Comparison of ENCODE assay signal across 15 cellular contexts in genomic region chr4:16859031-16859430, GRCh38. TPM values are rescaled to one million over a fixed set of nuclear protein-coding genes. Genes with fewer than 3 reads are reported as not detected.
DNase-seq lines count a peak whose midpoint lies in the region; ATAC-seq and TF ChIP-seq lines count a peak whose summit lies in the region.
"Had no signal": no experiment of that assay in that cellular context is flagged by ENCODE, and none has a peak within 500 bp of the region (broad histone marks: within the 10 kb centered on the region; RNA-seq: fewer than 3 reads in every experiment).

No MANE protein-coding gene starts in this region.

- intact Hi-C loops in esophagus squamous epithelium (cut with DNase I) = no loop called here
- intact Hi-C loops in gastrocnemius medialis (cut with DNase I; ENCODE audit: low total_unique reads) = no loop called here

- H3K27me3 Mint-ChIP-seq in activated T-helper 17 cell treated with anti-CD3 and anti-CD28 coated beads, Interleukin-2, amount 50 U/mL, for 72 hours = no peaks in the 10 kb centered on the region
- H3K27me3 Mint-ChIP-seq in activated naive CD4-positive, alpha-beta T cell treated with anti-CD3 and anti-CD28 coated beads, Interleukin-2, amount 10 ng/mL, durations not matched to agents 7 days and 5 days = no peaks in the 10 kb centered on the region
- H3K27me3 Mint-ChIP-seq: B cell had no signal

- H3K4me3 Mint-ChIP-seq in activated T-helper 17 cell treated with anti-CD3 and anti-CD28 coated beads, Interleukin-2, amount 50 U/mL, for 72 hours = no peak overlapping the region
- no peak overlapping the region for H3K4me3 Mint-ChIP-seq in activated naive CD4-positive, alpha-beta T cell treated with anti-CD3 and anti-CD28 coated beads, Interleukin-2, amount 10 ng/mL, durations not matched to agents 7 days and 5 days
- H3K4me3 Mint-ChIP-seq: B cell; CD4-positive, alpha-beta T cell had no signal

- TF ChIP-seq POLR2A in esophagus squamous epithelium (IDR thresholded peaks at IDR 0.05) = no peak
- TF ChIP-seq POLR2A in gastrocnemius medialis (IDR thresholded peaks at IDR 0.05) = no peak

- H3K27me3 ChIP-seq in HUES48 (ENCODE audit: control insufficient read depth, insufficient read depth, low read length) (no peaks in the 10 kb centered on the region), esophagus squamous epithelium (no peaks in the 10 kb centered on the region), gastrocnemius medialis (no peaks in the 10 kb centered on the region)

- H3K9me3 ChIP-seq in HUES48 (ENCODE audit: control insufficient read depth, insufficient read depth, low read length) (no peaks in the 10 kb centered on the region), esophagus squamous epithelium (no peaks in the 10 kb centered on the region), gastrocnemius medialis (no peaks in the 10 kb centered on the region)

- H3K27ac Mint-ChIP-seq in activated T-helper 17 cell treated with anti-CD3 and anti-CD28 coated beads, Interleukin-2, amount 50 U/mL, for 72 hours = no peak overlapping the region
- no peak overlapping the region for H3K27ac Mint-ChIP-seq in activated naive CD4-positive, alpha-beta T cell treated with anti-CD3 and anti-CD28 coated beads, Interleukin-2, amount 10 ng/mL, durations not matched to agents 7 days and 5 days
- H3K27ac Mint-ChIP-seq: B cell; CD4-positive, alpha-beta T cell had no signal

- H3K36me3 Mint-ChIP-seq in activated T-helper 17 cell treated with anti-CD3 and anti-CD28 coated beads, Interleukin-2, amount 50 U/mL, for 72 hours (ENCODE audit: low read depth) = no peaks in the 10 kb centered on the region
- no peaks in the 10 kb centered on the region for H3K36me3 Mint-ChIP-seq in activated naive CD4-positive, alpha-beta T cell treated with anti-CD3 and anti-CD28 coated beads, Interleukin-2, amount 10 ng/mL, durations not matched to agents 7 days and 5 days

- H3K4me3 ChIP-seq in HUES48 (ENCODE audit: low read depth, low read length) (no peak overlapping the region), esophagus squamous epithelium (no peak overlapping the region), gastrocnemius medialis (no peak overlapping the region)

- ATAC-seq in gastrocnemius medialis = no peak
- no peak for ATAC-seq in activated T-helper 17 cell treated with anti-CD3 and anti-CD28 coated beads, Interleukin-2, amount 50 U/mL, for 72 hours (replicated peaks)

- no peaks in the 10 kb centered on the region for H3K4me1 Mint-ChIP-seq in activated T-helper 17 cell treated with anti-CD3 and anti-CD28 coated beads, Interleukin-2, amount 50 U/mL, for 72 hours
- no peaks in the 10 kb centered on the region for H3K4me1 Mint-ChIP-seq in activated naive CD4-positive, alpha-beta T cell treated with anti-CD3 and anti-CD28 coated beads, Interleukin-2, amount 10 ng/mL, durations not matched to agents 7 days and 5 days
- H3K4me1 Mint-ChIP-seq: B cell had no signal

- H3K36me3 ChIP-seq in HUES48 (ENCODE audit: control insufficient read depth, insufficient read depth, low read length) (no peaks in the 10 kb centered on the region), esophagus squamous epithelium (no peaks in the 10 kb centered on the region), gastrocnemius medialis (no peaks in the 10 kb centered on the region)

- in situ Hi-C loops in gastrocnemius medialis (cut with MboI; ENCODE audit: low sequenced_read_pairs in 4 of 4) = no loop called here

- H3K9ac ChIP-seq in HUES48 (ENCODE audit: low read depth, low read length) = no peak overlapping the region

- DNase-seq in ELR (ENCODE audit: low read depth) = peak; percentile 45
- DNase-seq in esophagus squamous epithelium (lab: John Stamatoyannopoulos, UW) = no peak
- DNase-seq in gastrocnemius medialis = no peak
- DNase-seq in DMS153 (lab: John Stamatoyannopoulos, UW) = no peak
- no peak for DNase-seq in activated naive CD4-positive, alpha-beta T cell treated with anti-CD3 and anti-CD28 coated beads, Interleukin-2, amount 10 ng/mL, durations not matched to agents 7 days and 5 days
- DNase-seq: CD4-positive, alpha-beta T cell; DND-41; GF-D8; KG1; NCI-H1092 had no signal

- H3K27ac ChIP-seq in HUES48 (ENCODE audit: low read depth, low read length) = peak overlapping the region; percentile 83
- peak overlapping the region in 3 of 4 donors; percentile 22 to 28 (median 23) for H3K27ac ChIP-seq in esophagus squamous epithelium
- peak overlapping the region; percentile 22 to 69 (median 58) for H3K27ac ChIP-seq in gastrocnemius medialis
- H3K27ac ChIP-seq: HL-60 had no signal

- CTCF ChIA-PET in activated naive CD4-positive, alpha-beta T cell treated with anti-CD3 and anti-CD28 coated beads, Interleukin-2, amount 10 ng/mL, durations not matched to agents 7 days and 5 days (lab: Charles Lee) = no interaction called here

- WGBS in esophagus squamous epithelium, 2 donors = 65 to 69% methylated on average over 4 of the region's 4 CpGs

- peaks cover 47% of the 10 kb centered on the region for H3K4me1 ChIP-seq in HUES48 (ENCODE audit: control insufficient read depth, insufficient read depth, low read length)
- peaks cover 0 to 6% (median 0%) of the 10 kb centered on the region in 3 donors for H3K4me1 ChIP-seq in esophagus squamous epithelium
- H3K4me1 ChIP-seq in gastrocnemius medialis = no peaks in the 10 kb centered on the region

- no peaks in the 10 kb centered on the region for H3K9me3 Mint-ChIP-seq in activated T-helper 17 cell treated with anti-CD3 and anti-CD28 coated beads, Interleukin-2, amount 50 U/mL, for 72 hours
- H3K9me3 Mint-ChIP-seq in activated naive CD4-positive, alpha-beta T cell treated with anti-CD3 and anti-CD28 coated beads, Interleukin-2, amount 10 ng/mL, durations not matched to agents 7 days and 5 days = no peaks in the 10 kb centered on the region
- H3K9me3 Mint-ChIP-seq: CD4-positive, alpha-beta T cell had no signal

- no peak for TF ChIP-seq CTCF in esophagus squamous epithelium (IDR thresholded peaks at IDR 0.05)
- no peak for TF ChIP-seq CTCF in gastrocnemius medialis (IDR thresholded peaks at IDR 0.05 in 4 of 5, conservative IDR thresholded peaks at IDR 0.05 in 1 of 5)

RNA-seq across cellular contexts. Expression of gene LDB2, which starts 39.4 kb away (rescaled TPM):
- total RNA-seq in esophagus squamous epithelium = 10 to 100 TPM in 1 of 4 donors, 1 to 10 TPM in 3; 3.0 to 16.0 (median 5.9) TPM
- total RNA-seq in gastrocnemius medialis = 10 to 100 TPM in 3 of 4 donors, 1 to 10 TPM in 1; 7.0 to 26.4 (median 18.1) TPM
- total RNA-seq in activated T-helper 17 cell treated with anti-CD3 and anti-CD28 coated beads, Interleukin-2, amount 50 U/mL, for 72 hours = not detected
- total RNA-seq: B cell; CD4-positive, alpha-beta T cell; MCF 10A had no signal

Comparison
In these comparisons a context has a peak if more than half of its experiments do, and no peak if none do; other contexts are left out.
1. H3K27ac ChIP-seq: peak in every context shown above with its lines; median percentile 83 in HUES48; 58 in gastrocnemius medialis; 23 in esophagus squamous epithelium.
2. RNA of gene LDB2, which starts 39.4 kb away (total RNA-seq): 7.0 to 26.4 TPM in gastrocnemius medialis and 3.0 to 16.0 TPM in esophagus squamous epithelium; not detected in activated T-helper 17 cell treated with anti-CD3 and anti-CD28 coated beads, Interleukin-2, amount 50 U/mL, for 72 hours; every median in the first group is over 4 times any median in the second.